ENCODE assay signal across 1 cellular context in the genomic region with DNA sequence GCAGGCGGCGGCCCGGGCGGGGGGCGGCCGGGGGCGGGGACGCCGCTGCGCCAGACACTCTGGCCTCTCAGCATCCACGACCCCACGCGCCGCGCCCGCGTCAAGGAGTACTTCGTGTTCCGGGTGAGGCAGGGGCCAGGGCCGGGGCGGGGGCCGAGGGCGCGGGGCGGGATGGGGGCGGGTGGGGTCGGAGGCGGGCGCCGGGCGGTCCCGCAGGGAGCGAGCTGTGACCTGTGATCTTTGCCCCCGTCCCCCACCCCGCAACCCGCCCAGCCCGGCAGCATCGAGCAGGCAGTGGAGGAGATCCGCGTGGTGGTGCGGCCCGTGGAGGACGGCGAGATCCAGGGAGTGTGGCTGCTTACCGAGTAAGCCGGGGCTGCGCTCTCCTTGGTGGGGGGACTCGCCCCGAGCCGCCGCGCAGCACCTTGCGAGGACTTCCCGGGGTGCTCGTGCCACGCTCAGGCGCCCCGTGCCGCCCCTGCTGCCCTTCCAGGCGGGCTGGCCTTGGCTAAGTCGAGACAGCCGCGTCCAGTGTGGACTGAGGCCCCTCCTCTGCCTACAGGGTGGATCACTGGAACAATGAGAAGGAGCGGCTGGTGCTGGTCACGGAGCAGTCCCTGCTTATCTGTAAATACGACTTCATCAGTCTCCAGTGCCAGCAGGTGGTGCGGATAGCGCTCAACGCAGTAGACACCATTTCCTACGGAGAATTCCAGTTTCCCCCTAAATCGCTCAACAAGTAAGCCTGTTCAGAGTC.
TF ChIP-seq lines count a peak whose summit lies in the region.

No MANE protein-coding gene starts in this region.

TF ChIP-seq in HepG2, 621 proteins besides CTCF, POLR2A, EP300 and RAD21 (continued from another document and continues in another):
- TF ChIP-seq, protein P1, sequence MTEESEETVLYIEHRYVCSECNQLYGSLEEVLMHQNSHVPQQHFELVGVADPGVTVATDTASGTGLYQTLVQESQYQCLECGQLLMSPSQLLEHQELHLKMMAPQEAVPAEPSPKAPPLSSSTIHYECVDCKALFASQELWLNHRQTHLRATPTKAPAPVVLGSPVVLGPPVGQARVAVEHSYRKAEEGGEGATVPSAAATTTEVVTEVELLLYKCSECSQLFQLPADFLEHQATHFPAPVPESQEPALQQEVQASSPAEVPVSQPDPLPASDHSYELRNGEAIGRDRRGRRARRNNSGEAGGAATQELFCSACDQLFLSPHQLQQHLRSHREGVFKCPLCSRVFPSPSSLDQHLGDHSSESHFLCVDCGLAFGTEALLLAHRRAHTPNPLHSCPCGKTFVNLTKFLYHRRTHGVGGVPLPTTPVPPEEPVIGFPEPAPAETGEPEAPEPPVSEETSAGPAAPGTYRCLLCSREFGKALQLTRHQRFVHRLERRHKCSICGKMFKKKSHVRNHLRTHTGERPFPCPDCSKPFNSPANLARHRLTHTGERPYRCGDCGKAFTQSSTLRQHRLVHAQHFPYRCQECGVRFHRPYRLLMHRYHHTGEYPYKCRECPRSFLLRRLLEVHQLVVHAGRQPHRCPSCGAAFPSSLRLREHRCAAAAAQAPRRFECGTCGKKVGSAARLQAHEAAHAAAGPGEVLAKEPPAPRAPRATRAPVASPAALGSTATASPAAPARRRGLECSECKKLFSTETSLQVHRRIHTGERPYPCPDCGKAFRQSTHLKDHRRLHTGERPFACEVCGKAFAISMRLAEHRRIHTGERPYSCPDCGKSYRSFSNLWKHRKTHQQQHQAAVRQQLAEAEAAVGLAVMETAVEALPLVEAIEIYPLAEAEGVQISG (CRISPR knock-in tag; IDR thresholded peaks at IDR 0.05), result no peak; the same call in 1 of the 2 replicates
- TF ChIP-seq KDM2A (CRISPR knock-in tag; IDR thresholded peaks at IDR 0.05; ENCODE audit: borderline replicate concordance, low read depth) (peak; percentile 45; the same call in 1 of the 2 replicates), NKX3-1 (CRISPR knock-in tag; IDR thresholded peaks at IDR 0.05) (no peak), MIXL1 (CRISPR knock-in tag; IDR thresholded peaks at IDR 0.05) (no peak), RNF2 (conservative IDR thresholded peaks at IDR 0.05; ENCODE audit: low read depth) (0 out of 2 replicates have a peak, but pooled peaks have one; percentile 63), ZNF24 (IDR thresholded peaks at IDR 0.05) (no peak), ZNF746 (CRISPR knock-in tag; IDR thresholded peaks at IDR 0.05) (peak; percentile 81; the same call in 1 of the 2 replicates), ATF4 (CRISPR knock-in tag; IDR thresholded peaks at IDR 0.05) (no peak), GATA4 (IDR thresholded peaks at IDR 0.05; ENCODE audit: borderline replicate concordance, low read depth) (no peak), ZNF317 (CRISPR knock-in tag; IDR thresholded peaks at IDR 0.05) (peak; percentile 65; the same call in 1 of the 2 replicates), KLF15 (CRISPR knock-in tag; IDR thresholded peaks at IDR 0.05; ENCODE audit: borderline replicate concordance) (no peak), ZBTB3 (CRISPR knock-in tag; IDR thresholded peaks at IDR 0.05; ENCODE audit: borderline replicate concordance, low read depth) (no peak), ZSCAN5A (CRISPR knock-in tag; IDR thresholded peaks at IDR 0.05; ENCODE audit: borderline replicate concordance) (no peak), ZNF138 (CRISPR knock-in tag; IDR thresholded peaks at IDR 0.05; ENCODE audit: low read depth) (no peak), HIC2 (CRISPR knock-in tag; IDR thresholded peaks at IDR 0.05; ENCODE audit: low read depth) (peak; percentile 57), KDM6A (CRISPR knock-in tag; IDR thresholded peaks at IDR 0.05; ENCODE audit: low read depth) (no peak), ZFX (CRISPR knock-in tag; IDR thresholded peaks at IDR 0.05; ENCODE audit: low read depth) (peak; percentile 73), ZNF232 (CRISPR knock-in tag; IDR thresholded peaks at IDR 0.05; ENCODE audit: borderline replicate concordance) (no peak), ZNF207 (IDR thresholded peaks at IDR 0.05; ENCODE audit: borderline replicate concordance) (no peak), ZC3H13 (CRISPR knock-in tag; IDR thresholded peaks at IDR 0.05) (no peak; the same call in 1 of the 2 replicates), ZNF644 (CRISPR knock-in tag; IDR thresholded peaks at IDR 0.05; ENCODE audit: low read depth) (no peak), TAF1 (CRISPR knock-in tag; IDR thresholded peaks at IDR 0.05) (peak; percentile 52; the same call in 1 of the 2 replicates), FOXC1 (CRISPR knock-in tag; IDR thresholded peaks at IDR 0.05; ENCODE audit: borderline replicate concordance) (peak; percentile 92), NAIF1 (CRISPR knock-in tag; IDR thresholded peaks at IDR 0.05; ENCODE audit: borderline replicate concordance) (no peak), ZNF556 (CRISPR knock-in tag; IDR thresholded peaks at IDR 0.05; ENCODE audit: borderline replicate concordance) (peak; percentile 49; the same call in 1 of the 2 replicates), AKNA (CRISPR knock-in tag; IDR thresholded peaks at IDR 0.05; ENCODE audit: borderline replicate concordance) (no peak), HNRNPUL1 (IDR thresholded peaks at IDR 0.05; ENCODE audit: low read depth, low read length) (no peak), TSC22D2 (CRISPR knock-in tag; IDR thresholded peaks at IDR 0.05; ENCODE audit: borderline replicate concordance) (no peak), MYC (CRISPR knock-in tag; IDR thresholded peaks at IDR 0.05; ENCODE audit: borderline replicate concordance) (peak; percentile 90), CBX5 (CRISPR knock-in tag; IDR thresholded peaks at IDR 0.05; ENCODE audit: borderline replicate concordance) (no peak), EEA1 (CRISPR knock-in tag; IDR thresholded peaks at IDR 0.05; ENCODE audit: borderline replicate concordance) (peak; percentile 69; the same call in 1 of the 2 replicates), NFRKB (IDR thresholded peaks at IDR 0.05) (no peak), POLR2AphosphoS5 (IDR thresholded peaks at IDR 0.05; ENCODE audit: low read depth, low read length) (peak; percentile 55; the same call in 1 of the 2 replicates), SP4 (CRISPR knock-in tag; IDR thresholded peaks at IDR 0.05) (0 out of 2 replicates have a peak, but pooled peaks have one; percentile 41), KDM5A (IDR thresholded peaks at IDR 0.05; ENCODE audit: borderline replicate concordance, low read length) (no peak), XBP1 (CRISPR knock-in tag; IDR thresholded peaks at IDR 0.05) (no peak), ZNF547 (CRISPR knock-in tag; IDR thresholded peaks at IDR 0.05) (peak; percentile 70; the same call in 1 of the 2 replicates), RFXANK (CRISPR knock-in tag; IDR thresholded peaks at IDR 0.05) (no peak), EHMT2 (IDR thresholded peaks at IDR 0.05; ENCODE audit: borderline replicate concordance, low read depth, low read length) (no peak), ZMYM4 (CRISPR knock-in tag; IDR thresholded peaks at IDR 0.05) (peak; percentile 12; the same call in 1 of the 2 replicates), ZNF567 (CRISPR knock-in tag; IDR thresholded peaks at IDR 0.05; ENCODE audit: borderline replicate concordance) (0 out of 2 replicates have a peak, but pooled peaks have one; percentile 77), EED (CRISPR knock-in tag; IDR thresholded peaks at IDR 0.05) (no peak)
- TF ChIP-seq, protein P2, sequence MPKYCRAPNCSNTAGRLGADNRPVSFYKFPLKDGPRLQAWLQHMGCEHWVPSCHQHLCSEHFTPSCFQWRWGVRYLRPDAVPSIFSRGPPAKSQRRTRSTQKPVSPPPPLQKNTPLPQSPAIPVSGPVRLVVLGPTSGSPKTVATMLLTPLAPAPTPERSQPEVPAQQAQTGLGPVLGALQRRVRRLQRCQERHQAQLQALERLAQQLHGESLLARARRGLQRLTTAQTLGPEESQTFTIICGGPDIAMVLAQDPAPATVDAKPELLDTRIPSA (CRISPR knock-in tag; IDR thresholded peaks at IDR 0.05; ENCODE audit: borderline replicate concordance), result no peak
- TF ChIP-seq, protein P3, sequence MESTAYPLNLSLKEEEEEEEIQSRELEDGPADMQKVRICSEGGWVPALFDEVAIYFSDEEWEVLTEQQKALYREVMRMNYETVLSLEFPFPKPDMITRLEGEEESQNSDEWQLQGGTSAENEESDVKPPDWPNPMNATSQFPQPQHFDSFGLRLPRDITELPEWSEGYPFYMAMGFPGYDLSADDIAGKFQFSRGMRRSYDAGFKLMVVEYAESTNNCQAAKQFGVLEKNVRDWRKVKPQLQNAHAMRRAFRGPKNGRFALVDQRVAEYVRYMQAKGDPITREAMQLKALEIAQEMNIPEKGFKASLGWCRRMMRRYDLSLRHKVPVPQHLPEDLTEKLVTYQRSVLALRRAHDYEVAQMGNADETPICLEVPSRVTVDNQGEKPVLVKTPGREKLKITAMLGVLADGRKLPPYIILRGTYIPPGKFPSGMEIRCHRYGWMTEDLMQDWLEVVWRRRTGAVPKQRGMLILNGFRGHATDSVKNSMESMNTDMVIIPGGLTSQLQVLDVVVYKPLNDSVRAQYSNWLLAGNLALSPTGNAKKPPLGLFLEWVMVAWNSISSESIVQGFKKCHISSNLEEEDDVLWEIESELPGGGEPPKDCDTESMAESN (CRISPR knock-in tag; conservative IDR thresholded peaks at IDR 0.05), result peak; percentile 45; the same call in 1 of the 2 replicates
- TF ChIP-seq, protein P4, sequence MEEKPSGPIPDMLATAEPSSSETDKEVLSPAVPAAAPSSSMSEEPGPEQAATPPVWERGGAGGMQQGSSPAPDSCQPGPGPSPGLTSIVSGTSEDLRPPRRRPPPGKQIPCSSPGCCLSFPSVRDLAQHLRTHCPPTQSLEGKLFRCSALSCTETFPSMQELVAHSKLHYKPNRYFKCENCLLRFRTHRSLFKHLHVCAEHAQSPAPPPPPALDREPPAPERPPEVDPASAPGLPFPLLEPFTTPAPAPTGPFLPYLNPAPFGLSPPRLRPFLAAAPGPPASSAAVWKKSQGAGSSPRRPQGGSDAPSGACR (CRISPR knock-in tag; IDR thresholded peaks at IDR 0.05), result 0 out of 2 replicates have a peak, but pooled peaks have one; percentile 41
- TF ChIP-seq, protein P5, sequence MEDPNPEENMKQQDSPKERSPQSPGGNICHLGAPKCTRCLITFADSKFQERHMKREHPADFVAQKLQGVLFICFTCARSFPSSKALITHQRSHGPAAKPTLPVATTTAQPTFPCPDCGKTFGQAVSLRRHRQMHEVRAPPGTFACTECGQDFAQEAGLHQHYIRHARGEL (CRISPR knock-in tag; IDR thresholded peaks at IDR 0.05), result peak; percentile 37; the same call in 1 of the 2 replicates
